8 cellular contexts compared by ENCODE assay signal in the genomic region with DNA sequence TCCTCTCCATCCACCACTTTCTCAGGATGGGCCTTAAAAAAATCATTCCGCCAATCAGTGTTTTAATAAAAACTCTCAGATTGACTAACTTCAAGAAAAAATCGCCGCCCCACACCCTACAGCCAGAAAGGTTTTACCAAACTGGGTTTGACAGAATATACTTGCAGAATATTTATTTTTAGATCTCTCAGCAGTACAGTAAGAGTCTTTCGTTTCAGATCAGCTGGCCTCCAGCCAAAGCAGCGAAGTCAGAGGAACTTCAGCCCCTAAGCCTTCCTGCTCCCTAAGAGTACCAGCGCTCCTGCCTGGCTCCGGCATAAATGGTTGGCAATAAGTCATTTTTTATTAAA. TPM values are rescaled to one million over a fixed set of nuclear protein-coding genes. Genes with fewer than 3 reads are reported as not detected.
DNase-seq lines count a peak whose midpoint lies in the region; ATAC-seq and TF ChIP-seq lines count a peak whose summit lies in the region.

No MANE protein-coding gene starts in this region.

- H3K4me1 ChIP-seq in left ventricle myocardium inferior (peaks cover 56% of the 10 kb centered on the region), mesendoderm (ENCODE audit: control insufficient read depth, low read depth, low read length) (no peaks in the 10 kb centered on the region)

- H3K79me1 ChIP-seq in mesendoderm (ENCODE audit: low read length) = no peaks in the 10 kb centered on the region

- no CpG with 5 or more reads among the region's 7 CpGs for WGBS in mesendoderm (ENCODE audit: extremely low coverage, insufficient coverage, low lambda C conversion rate)

- H2BK15ac ChIP-seq in mesendoderm (replicated peaks; ENCODE audit: low read depth) = no peak overlapping the region

- no peak overlapping the region for H3K4ac ChIP-seq in mesendoderm (ENCODE audit: low read depth, low read length)

- H3K4me3 Mint-ChIP-seq in CD14-positive monocyte = peak overlapping the region; percentile 15 to 34
- no peak overlapping the region for H3K4me3 Mint-ChIP-seq in activated CD4-positive, alpha-beta memory T cell treated with anti-CD3 and anti-CD28 coated beads, Interleukin-2, amount 10 ng/mL, durations not matched to agents 7 days and 5 days

- no peaks in the 10 kb centered on the region for H3K9me3 ChIP-seq in left ventricle myocardium inferior (replicated peaks)

- H2AK5ac ChIP-seq in mesendoderm (ENCODE audit: low read length) = no peak overlapping the region

- H3K79me2 ChIP-seq in mesendoderm (ENCODE audit: control insufficient read depth, insufficient read depth, low read length) = no peaks in the 10 kb centered on the region

- H3K27me3 ChIP-seq in left ventricle myocardium inferior (ENCODE audit: low read depth) (no peaks in the 10 kb centered on the region), mesendoderm (ENCODE audit: insufficient read depth, low read length, poor library complexity) (no peaks in the 10 kb centered on the region)

- ATAC-seq in HG03280 (IDR thresholded peaks at IDR 0.05; ENCODE audit: unreplicated experiment) = peak; percentile 46

- peak overlapping the region; percentile 43 for H3K4me3 ChIP-seq in left ventricle myocardium inferior
- no peak overlapping the region for H3K4me3 ChIP-seq in mesendoderm (ENCODE audit: low read length)

- no peak overlapping the region for H4K5ac ChIP-seq in mesendoderm (ENCODE audit: low read length)

- no peaks in the 10 kb centered on the region for H3K9me3 Mint-ChIP-seq in CD14-positive monocyte
- no peaks in the 10 kb centered on the region for H3K9me3 Mint-ChIP-seq in activated CD4-positive, alpha-beta memory T cell treated with anti-CD3 and anti-CD28 coated beads, Interleukin-2, amount 10 ng/mL, durations not matched to agents 7 days and 5 days

- POLR2A ChIA-PET in activated CD4-positive, alpha-beta memory T cell treated with anti-CD3 and anti-CD28 coated beads, Interleukin-2, amount 10 ng/mL, durations not matched to agents 7 days and 5 days (lab: Charles Lee) = interaction anchor here (1.1 to 3.7 kb wide), 3 partner anchors 11 to 24 kb away, joined by 4 to 32 read pairs (median 4); partner anchors contain the start of gene TBC1D7

- TF ChIP-seq CTCF in CD14-positive monocyte (IDR thresholded peaks at IDR 0.05) (no peak), left ventricle myocardium inferior (IDR thresholded peaks at IDR 0.05; ENCODE audit: borderline replicate concordance) (no peak)

- intact Hi-C loops in CD14-positive monocyte (cut with micrococcal nuclease) (loop anchor here (2.0 to 10.0 kb wide), 3 partner anchors 31 to 1989 kb away; no protein-coding TSS in a partner anchor), left ventricle myocardium inferior (cut with micrococcal nuclease) (no loop called here)

- H2BK5ac ChIP-seq in mesendoderm (ENCODE audit: low read length) = no peak overlapping the region

- no peak overlapping the region for H2BK120ac ChIP-seq in mesendoderm (ENCODE audit: low read depth, low read length)

- DNase-seq in CD14-positive monocyte (ENCODE audit: low spot score) (peak; percentile 90), GM19238 (ENCODE audit: insufficient read length, low spot score) (peak; percentile 55), left ventricle myocardium inferior (peak; percentile 83), mesendoderm (no peak), HuH-7.5 (ENCODE audit: low spot score) (no peak)
- DNase-seq in activated CD4-positive, alpha-beta memory T cell treated with anti-CD3 and anti-CD28 coated beads, Interleukin-2, amount 10 ng/mL, durations not matched to agents 7 days and 5 days = peak; percentile 21
- DNase-seq in stimulated activated CD4-positive, alpha-beta T cell treated with anti-CD3 and anti-CD28 coated beads, Interleukin-15, amount 100 ng/mL, for 24 hours = peak; percentile 56

- H3K9ac ChIP-seq in mesendoderm (ENCODE audit: low read length) = no peak overlapping the region

- peaks cover 0 to 6% (median 0%) of the 10 kb centered on the region in 3 donors for H3K27me3 Mint-ChIP-seq in CD14-positive monocyte (ENCODE audit: low read depth in 3 of 3)
- H3K27me3 Mint-ChIP-seq in activated CD4-positive, alpha-beta memory T cell treated with anti-CD3 and anti-CD28 coated beads, Interleukin-2, amount 10 ng/mL, durations not matched to agents 7 days and 5 days = no peaks in the 10 kb centered on the region

- H3K23ac ChIP-seq in mesendoderm (ENCODE audit: low read length) = no peak overlapping the region

- no peak overlapping the region for H4K8ac ChIP-seq in mesendoderm (ENCODE audit: low read depth, low read length)

- no peak overlapping the region for H3K56ac ChIP-seq in mesendoderm (ENCODE audit: low read length)

- H3K4me2 ChIP-seq in mesendoderm (ENCODE audit: low read length) = no peak overlapping the region

- H3K4me1 Mint-ChIP-seq in CD14-positive monocyte = peaks cover 48% of the 10 kb centered on the region
- H3K4me1 Mint-ChIP-seq in activated CD4-positive, alpha-beta memory T cell treated with anti-CD3 and anti-CD28 coated beads, Interleukin-2, amount 10 ng/mL, durations not matched to agents 7 days and 5 days = peaks cover 26% of the 10 kb centered on the region

- CTCF ChIA-PET in activated CD4-positive, alpha-beta memory T cell treated with anti-CD3 and anti-CD28 coated beads, Interleukin-2, amount 10 ng/mL, durations not matched to agents 7 days and 5 days (lab: Charles Lee) = interaction anchor here (3.4 kb wide), 1 partner anchor 24 kb away, joined by 14 read pairs; the partner anchor contains the start of gene TBC1D7

- no peak overlapping the region for H3K18ac ChIP-seq in mesendoderm (ENCODE audit: low read length)

- peaks cover 61 to 68% of the 10 kb centered on the region in 2 donors for H3K36me3 Mint-ChIP-seq in CD14-positive monocyte
- peaks cover 63% of the 10 kb centered on the region for H3K36me3 Mint-ChIP-seq in activated CD4-positive, alpha-beta memory T cell treated with anti-CD3 and anti-CD28 coated beads, Interleukin-2, amount 10 ng/mL, durations not matched to agents 7 days and 5 days (ENCODE audit: low read depth)

- H3K27ac Mint-ChIP-seq in CD14-positive monocyte = peak overlapping the region; percentile 97 to 100 (median 100)
- H3K27ac Mint-ChIP-seq in activated CD4-positive, alpha-beta memory T cell treated with anti-CD3 and anti-CD28 coated beads, Interleukin-2, amount 10 ng/mL, durations not matched to agents 7 days and 5 days = no peak overlapping the region

- H3K27ac ChIP-seq in left ventricle myocardium inferior (replicated peaks) (peak overlapping the region; percentile 71), mesendoderm (ENCODE audit: low read depth, low read length) (no peak overlapping the region)

- peaks cover 60% of the 10 kb centered on the region for H3K36me3 ChIP-seq in left ventricle myocardium inferior
- peaks cover 10% of the 10 kb centered on the region for H3K36me3 ChIP-seq in mesendoderm (ENCODE audit: control insufficient read depth, insufficient read depth, low read length)

RNA-seq across cellular contexts. Expression of gene TBC1D7, which starts 24.7 kb away (rescaled TPM):
- 10 to 100 TPM; 34.3 TPM for polyA plus RNA-seq in CD14-positive monocyte
- 10 to 100 TPM; 18.7 to 19.1 TPM for total RNA-seq in activated CD4-positive, alpha-beta memory T cell treated with anti-CD3 and anti-CD28 coated beads, Interleukin-2, amount 10 ng/mL, durations not matched to agents 7 days and 5 days
- 40.2 TPM for total RNA-seq in left ventricle myocardium inferior
- polyA plus RNA-seq in mesendoderm (2013, experiment 1 of 2) = 38.5 TPM
- 40.5 TPM for polyA plus RNA-seq in mesendoderm (2013, experiment 2 of 2)

Comparison
In these comparisons a context has a peak if more than half of its experiments do, and no peak if none do; other contexts are left out.
1. DNase-seq: peak in CD14-positive monocyte (single experiment), GM19238 (single experiment), activated CD4-positive, alpha-beta memory T cell treated with anti-CD3 and anti-CD28 coated beads, Interleukin-2, amount 10 ng/mL, durations not matched to agents 7 days and 5 days (single experiment), left ventricle myocardium inferior (single experiment) and stimulated activated CD4-positive, alpha-beta T cell treated with anti-CD3 and anti-CD28 coated beads, Interleukin-15, amount 100 ng/mL, for 24 hours (single experiment); none in mesendoderm (single experiment) and HuH-7.5 (single experiment).